ENCODE assay signal across 21 cellular contexts in the genomic region with DNA sequence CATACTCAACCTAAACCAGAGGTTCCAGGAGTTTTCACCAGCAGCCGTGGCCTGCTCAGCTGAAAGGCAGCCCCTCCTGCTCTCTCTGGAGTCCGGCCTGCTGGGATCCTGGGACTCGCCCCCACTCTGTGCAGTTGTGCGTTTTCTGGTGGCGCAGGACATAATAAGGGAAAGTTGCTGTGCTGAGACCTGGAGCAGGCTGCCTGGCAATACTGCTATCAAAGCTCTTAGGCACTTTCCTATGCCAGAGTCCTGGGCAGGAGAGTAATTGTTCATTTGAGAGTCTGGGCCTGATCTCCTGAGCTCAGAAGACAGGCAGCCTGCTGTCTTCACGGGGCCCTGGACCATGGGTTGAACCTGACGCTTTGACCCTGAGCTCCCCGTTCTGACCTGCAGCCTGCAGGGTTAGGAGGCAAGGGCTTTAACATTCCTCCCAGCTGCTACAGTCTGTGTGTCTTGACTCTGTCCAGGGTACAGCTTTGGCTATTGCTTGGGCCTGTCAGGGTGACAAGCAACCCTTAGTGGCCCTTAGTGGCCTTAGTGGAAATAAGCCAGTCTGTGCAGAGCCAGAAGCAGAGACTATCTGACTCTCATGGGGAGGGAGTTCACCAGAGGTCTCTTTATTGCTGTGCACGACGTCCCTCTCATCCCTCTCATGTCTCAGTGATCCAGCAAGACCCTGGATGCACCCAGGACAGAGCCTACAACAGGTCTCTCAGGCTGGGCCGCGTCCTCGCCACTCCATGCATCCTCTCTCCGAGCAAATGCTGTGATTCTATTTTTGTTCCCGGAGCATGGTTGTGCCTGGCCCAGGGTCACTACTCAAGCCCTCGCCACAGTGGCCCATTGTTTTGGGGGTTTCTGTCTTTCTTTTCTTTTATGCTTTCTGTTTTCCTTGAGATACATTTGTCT.
A peak's percentile ranks its signal among the peaks of the same experiment; 100 is the strongest.
DNase-seq lines count a peak whose midpoint lies in the region; ATAC-seq and TF ChIP-seq lines count a peak whose summit lies in the region.
"Had no signal": no experiment of that assay in that cellular context is flagged by ENCODE, and none has a peak within 500 bp of the region (broad histone marks: within the 10 kb centered on the region; RNA-seq: fewer than 3 reads in every experiment).

No MANE protein-coding gene starts in this region.

- no peak overlapping the region for H3K14ac ChIP-seq in IMR-90 (replicated peaks; ENCODE audit: low read depth, low read length)

- no peak for TF ChIP-seq RAD21 in IMR-90 (IDR thresholded peaks at IDR 0.05; ENCODE audit: low read length)

- intact Hi-C loops in IMR-90 (cut with micrococcal nuclease) (no loop called here), spleen (cut with DNase I; ENCODE audit: low total_unique reads) (no loop called here)

- POLR2A ChIA-PET in IMR-90 (lab: Charles Lee; ENCODE audit: unreplicated experiment) = no interaction called here

- in situ Hi-C loops in IMR-90 (cut with MboI; ENCODE audit: low sequenced_read_pairs) = no loop called here
- in situ Hi-C loops in G401 (cut with HindIII; ENCODE audit: low sequenced_read_pairs) = no loop called here

- H2BK15ac ChIP-seq in IMR-90 (ENCODE audit: low read depth, low read length) = no peak overlapping the region

- H3K9me1 ChIP-seq in IMR-90 (ENCODE audit: insufficient read depth, low read length) = no peaks in the 10 kb centered on the region

- peaks cover 17% of the 10 kb centered on the region for H3K27me3 ChIP-seq in IMR-90 (ENCODE audit: control insufficient read depth, insufficient read depth, low read length)
- H3K27me3 ChIP-seq in spleen (replicated peaks in 1 of 7) = no peaks in the 10 kb centered on the region
- H3K27me3 ChIP-seq in SJCRH30 = no peaks in the 10 kb centered on the region
- H3K27me3 ChIP-seq: adrenal gland, gastroesophageal sphincter had no signal

- H2AK9ac ChIP-seq in IMR-90 (replicated peaks; ENCODE audit: low read depth, low read length, poor library complexity) = peak overlapping the region; percentile 24

- DNase-seq in IMR-90 (no peak), globus pallidus (ENCODE audit: low spot score) (peak; percentile 51), medulla oblongata (ENCODE audit: extremely low spot score) (peak; percentile 46), spleen (peak; percentile 62), SKM-1 (lab: John Stamatoyannopoulos, UW; ENCODE audit: unreplicated experiment) (no peak), G401 (ENCODE audit: low spot score) (no peak), hippocampal formation (lab: John Stamatoyannopoulos, UW) (no peak), SJCRH30 (no peak)
- DNase-seq: activated CD4-positive, CD25-positive, alpha-beta regulatory T cell treated with anti-CD3 and anti-CD28 coated beads, Interleukin-2, amount 50 U/mL, for 72 hours; activated CD8-positive, alpha-beta T cell treated with anti-CD3 and anti-CD28 coated beads, Interleukin-2, amount 10 ng/mL, durations not matched to agents 7 days and 5 days; activated T-cell treated with anti-CD3 and anti-CD28 coated beads, Interleukin-2, amount 50 U/mL, for 4 hours; DMS53; H7; kidney; mesenchymal stem cell; naive thymus-derived CD8-positive, alpha-beta T cell; NCI-H1694; NK-92 treated with Interleukin-12 subunit alpha and Interleukin-12 subunit beta, amount 100 ng/mL, for 24 hours; T-cell had no signal

- H3K4me1 ChIP-seq in IMR-90 (ENCODE audit: control insufficient read depth, insufficient read depth, low read length) (no peaks in the 10 kb centered on the region), spleen (no peaks in the 10 kb centered on the region), SJCRH30 (peaks cover 3% of the 10 kb centered on the region; the same call in 1 of the 2 replicates)
- H3K4me1 ChIP-seq: adrenal gland had no signal

- no peak for TF ChIP-seq CTCF in IMR-90 (conservative IDR thresholded peaks at IDR 0.05; ENCODE audit: low read depth, low read length)
- TF ChIP-seq CTCF in spleen (IDR thresholded peaks at IDR 0.05 in 8 of 11, conservative IDR thresholded peaks at IDR 0.05 in 3 of 11) = no peak

- WGBS in IMR-90 (ENCODE audit: extremely low coverage in 2 of 2, insufficient read length in 1 of 2), 2 experiments = no CpG with 5 or more reads among the region's 16 CpGs
- 83 to 89% (median 85%) methylated on average over 16 of the region's 16 CpGs for WGBS in spleen, 5 donors

- no peak overlapping the region for H2BK20ac ChIP-seq in IMR-90 (ENCODE audit: low read depth, low read length)

- H3K4me3 ChIP-seq in IMR-90 (ENCODE audit: insufficient read depth, low read depth, low read length) (no peak overlapping the region), spleen (no peak overlapping the region), SJCRH30 (no peak overlapping the region)
- H3K4me3 ChIP-seq: adrenal gland, gastroesophageal sphincter had no signal

- H2BK5ac ChIP-seq in IMR-90 (ENCODE audit: low read depth, low read length, poor library complexity, severe bottlenecking) = no peak overlapping the region

- no peak overlapping the region for H3K18ac ChIP-seq in IMR-90 (ENCODE audit: low read depth, low read length)

- no peak overlapping the region for H3K23ac ChIP-seq in IMR-90 (ENCODE audit: low read depth, low read length)

- H2AK5ac ChIP-seq in IMR-90 (ENCODE audit: low read depth, low read length) = no peak overlapping the region

- no peak overlapping the region for H3K4me2 ChIP-seq in IMR-90 (ENCODE audit: low read depth, low read length)

- no peak overlapping the region for H3K9ac ChIP-seq in IMR-90 (ENCODE audit: low read depth, low read length)

- ATAC-seq in IMR-90 (ENCODE audit: low read depth) = no peak
- ATAC-seq: activated CD8-positive, alpha-beta T cell treated with anti-CD3 and anti-CD28 coated beads, Interleukin-2, amount 10 ng/mL, durations not matched to agents 7 days and 5 days; activated T-cell treated with anti-CD3 and anti-CD28 coated beads, Interleukin-2, amount 50 U/mL, for 4 hours; gastroesophageal sphincter; naive thymus-derived CD8-positive, alpha-beta T cell; T-cell had no signal

- H3K9me3 ChIP-seq in IMR-90 (ENCODE audit: control insufficient read depth, insufficient read depth, low read length) (peaks cover 2% of the 10 kb centered on the region; the same call in 1 of the 2 replicates), spleen (no peaks in the 10 kb centered on the region), SJCRH30 (replicated peaks) (no peaks in the 10 kb centered on the region)
- H3K9me3 ChIP-seq: adrenal gland, gastroesophageal sphincter had no signal

- H4K5ac ChIP-seq in IMR-90 (ENCODE audit: low read depth, low read length) = no peak overlapping the region

- no peak overlapping the region for H2BK120ac ChIP-seq in IMR-90 (ENCODE audit: low read depth, low read length)

- no peaks in the 10 kb centered on the region for H4K20me1 ChIP-seq in IMR-90 (ENCODE audit: insufficient read depth, low read length)

- H4K91ac ChIP-seq in IMR-90 (ENCODE audit: insufficient read depth, low read depth, low read length) = no peak overlapping the region

- no peak overlapping the region for H3K56ac ChIP-seq in IMR-90 (ENCODE audit: extremely low read depth, insufficient read depth, low read length)

- H4K8ac ChIP-seq in IMR-90 (ENCODE audit: low read depth in 2 of 2, low read length in 2 of 2) = no peak overlapping the region

- TF ChIP-seq POLR2A in IMR-90 (IDR thresholded peaks at IDR 0.05; ENCODE audit: low read depth, low read length) = no peak
- no peak for TF ChIP-seq POLR2A in spleen (IDR thresholded peaks at IDR 0.05)

- no TSS peak for BruUV-seq in IMR-90 (replicated peaks; lab: Mats Ljungman, UMichigan)

- dilution Hi-C loops in IMR-90 (cut with HindIII; ENCODE audit: low sequenced_read_pairs, unreplicated experiment) = no loop called here

- CTCF ChIA-PET in IMR-90 (lab: Yijun Ruan, JAX) = no interaction called here

- H3K79me1 ChIP-seq in IMR-90 (ENCODE audit: low read depth in 1 of 2, low read length in 2 of 2) = no peaks in the 10 kb centered on the region

- H3K27ac ChIP-seq in IMR-90 (ENCODE audit: insufficient read depth, low read length) = no peak overlapping the region
- no peak overlapping the region for H3K27ac ChIP-seq in spleen
- no peak overlapping the region for H3K27ac ChIP-seq in SJCRH30
- H3K27ac ChIP-seq: adrenal gland had no signal

- H3K36me3 ChIP-seq in IMR-90 (ENCODE audit: control insufficient read depth, insufficient read depth, low read length) (no peaks in the 10 kb centered on the region), spleen (no peaks in the 10 kb centered on the region), SJCRH30 (no peaks in the 10 kb centered on the region)
- H3K36me3 ChIP-seq: adrenal gland, gastroesophageal sphincter had no signal

- H2AFZ ChIP-seq in IMR-90 (replicated peaks; ENCODE audit: low read length, poor library complexity) = no peak overlapping the region

- no peak overlapping the region for H3K4ac ChIP-seq in IMR-90 (ENCODE audit: low read depth, low read length)

TF ChIP-seq in IMR-90, 13 proteins besides CTCF, POLR2A, EP300 and RAD21:
- no peak for TF ChIP-seq BHLHE40 (IDR thresholded peaks at IDR 0.05; ENCODE audit: low read depth, low read length)
- TF ChIP-seq RCOR1 (IDR thresholded peaks at IDR 0.05; ENCODE audit: insufficient replicate concordance, low read length) = no peak
- TF ChIP-seq, protein P1, sequence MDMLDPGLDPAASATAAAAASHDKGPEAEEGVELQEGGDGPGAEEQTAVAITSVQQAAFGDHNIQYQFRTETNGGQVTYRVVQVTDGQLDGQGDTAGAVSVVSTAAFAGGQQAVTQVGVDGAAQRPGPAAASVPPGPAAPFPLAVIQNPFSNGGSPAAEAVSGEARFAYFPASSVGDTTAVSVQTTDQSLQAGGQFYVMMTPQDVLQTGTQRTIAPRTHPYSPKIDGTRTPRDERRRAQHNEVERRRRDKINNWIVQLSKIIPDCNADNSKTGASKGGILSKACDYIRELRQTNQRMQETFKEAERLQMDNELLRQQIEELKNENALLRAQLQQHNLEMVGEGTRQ (IDR thresholded peaks at IDR 0.05; ENCODE audit: low read depth, low read length) = no peak
- no peak for TF ChIP-seq MAFK (IDR thresholded peaks at IDR 0.05; ENCODE audit: low read depth, low read length)
- TF ChIP-seq RFX5 (IDR thresholded peaks at IDR 0.05; ENCODE audit: low read depth, low read length) = no peak
- no peak for TF ChIP-seq MXI1 (IDR thresholded peaks at IDR 0.05; ENCODE audit: borderline replicate concordance, low read depth, low read length)
- TF ChIP-seq NFE2L2 (IDR thresholded peaks at IDR 0.05; ENCODE audit: low read depth, low read length) = no peak
- TF ChIP-seq SMC3 (IDR thresholded peaks at IDR 0.05; ENCODE audit: low read depth, low read length) = no peak

Comparison
In these comparisons a context has a peak if more than half of its experiments do, and no peak if none do; other contexts are left out.
1. DNase-seq: peak in globus pallidus (single experiment), medulla oblongata (single experiment) and spleen (single experiment); none in IMR-90 (single experiment), SKM-1 (single experiment), G401 (single experiment), hippocampal formation (0 of 2) and SJCRH30 (0 of 2).